8 cellular contexts compared by ENCODE assay signal in genomic region chr17:50199651-50200446, GRCh38. TPM values are rescaled to one million over a fixed set of nuclear protein-coding genes. Genes with fewer than 3 reads are reported as not detected.
DNase-seq lines count a peak whose midpoint lies in the region; ATAC-seq and TF ChIP-seq lines count a peak whose summit lies in the region.

No MANE protein-coding gene starts in this region.

- H3K27me3 Mint-ChIP-seq in naive B cell, result peaks cover 28 to 56% (median 50%) of the 10 kb centered on the region in 3 donors
- H3K27me3 Mint-ChIP-seq in stimulated activated naive B cell treated with anti-CD40 and anti-IgM and Interleukin-4, amounts not matched to agents 10 μg/mL and 1 μg/mL and 100 μg/mL, for 72 hours, result peaks cover 44% of the 10 kb centered on the region in 2 donors

- TF ChIP-seq CTCF in GM10248 (IDR thresholded peaks at IDR 0.05; ENCODE audit: control extremely low read depth, extremely low read depth, low read depth, missing control alignments), result no peak
- TF ChIP-seq CTCF in esophagus muscularis mucosa (IDR thresholded peaks at IDR 0.05), result no peak

- no peaks in the 10 kb centered on the region for H3K9me3 Mint-ChIP-seq in naive B cell
- H3K9me3 Mint-ChIP-seq in stimulated activated naive B cell treated with anti-CD40 and anti-IgM and Interleukin-4, amounts not matched to agents 10 μg/mL and 1 μg/mL and 100 μg/mL, for 72 hours, result no peaks in the 10 kb centered on the region

- H3K4me3 ChIP-seq in esophagus muscularis mucosa, result peak overlapping the region; percentile 51 to 69 (median 58)

- intact Hi-C loops in esophagus muscularis mucosa (cut with DNase I), result loop anchor here (1.0 kb wide), 2 partner anchors 73 to 97 kb away; no protein-coding TSS in a partner anchor

- H3K36me3 Mint-ChIP-seq in naive B cell, result no peaks in the 10 kb centered on the region
- peaks cover 0 to 1% of the 10 kb centered on the region in 2 donors for H3K36me3 Mint-ChIP-seq in stimulated activated naive B cell treated with anti-CD40 and anti-IgM and Interleukin-4, amounts not matched to agents 10 μg/mL and 1 μg/mL and 100 μg/mL, for 72 hours

- peak overlapping the region; percentile 86 to 97 (median 94) for H3K27ac Mint-ChIP-seq in naive B cell
- H3K27ac Mint-ChIP-seq in stimulated activated naive B cell treated with anti-CD40 and anti-IgM and Interleukin-4, amounts not matched to agents 10 μg/mL and 1 μg/mL and 100 μg/mL, for 72 hours, result no peak overlapping the region

- H3K27ac ChIP-seq in esophagus muscularis mucosa (replicated peaks in 1 of 4), result peak overlapping the region; percentile 88 to 94 (median 92)

- ATAC-seq in HG03460 (IDR thresholded peaks at IDR 0.05; ENCODE audit: unreplicated experiment), result peak; percentile 18
- peak; percentile 78 to 85 for ATAC-seq in naive B cell (ENCODE audit: low read depth in 2 of 2)
- ATAC-seq in stimulated activated naive B cell treated with anti-CD40 and anti-IgM and Interleukin-4, amounts not matched to agents 10 μg/mL and 1 μg/mL and 100 μg/mL, for 72 hours (replicated peaks), result peak; percentile 63 to 70
- ATAC-seq in HG02623 (IDR thresholded peaks at IDR 0.05; ENCODE audit: unreplicated experiment), result no peak

- H3K27me3 ChIP-seq in esophagus muscularis mucosa, result peaks cover 0 to 15% (median 3%) of the 10 kb centered on the region in 4 donors

- peak overlapping the region; percentile 74 to 91 (median 83) for H3K4me3 Mint-ChIP-seq in naive B cell
- H3K4me3 Mint-ChIP-seq in stimulated activated naive B cell treated with anti-CD40 and anti-IgM and Interleukin-4, amounts not matched to agents 10 μg/mL and 1 μg/mL and 100 μg/mL, for 72 hours, result peak overlapping the region; percentile 71 to 82

- 7% methylated on average over 32 of the region's 50 CpGs for whole genome bisulfite sequencing in esophagus muscularis mucosa

- DNase-seq in GM10248 (ENCODE audit: extremely low spot score) (peak; percentile 84), NOMO-1 treated with dmso at 0.1 percent for 144 hours (lab: John Stamatoyannopoulos, UW; ENCODE audit: unreplicated experiment) (peak; percentile 76), activated T-cell treated with anti-CD3 and anti-CD28 coated beads for 48 hours (ENCODE audit: low read depth) (peak; percentile 54), esophagus muscularis mucosa (ENCODE audit: extremely low spot score) (peak; percentile 99), naive B cell (peak; percentile 76)
- peak; percentile 30 for DNase-seq in stimulated activated naive B cell treated with anti-CD40 and anti-IgM and Interleukin-4, amounts not matched to agents 10 μg/mL and 1 μg/mL and 100 μg/mL, for 72 hours

- H3K9me3 ChIP-seq in esophagus muscularis mucosa, result no peaks in the 10 kb centered on the region

- POLR2A ChIA-PET in GM10248 (lab: Yijun Ruan, JAX), result interaction anchor here (0.7 kb wide), 2 partner anchors 92 to 109 kb away, joined by 3 to 6 read pairs; no protein-coding TSS in a partner anchor

- TF ChIP-seq EP300 in esophagus muscularis mucosa (IDR thresholded peaks at IDR 0.05), result peak; percentile 22

- peaks cover 11 to 35% (median 33%) of the 10 kb centered on the region in 4 donors for H3K36me3 ChIP-seq in esophagus muscularis mucosa

- peaks cover 19 to 22% (median 19%) of the 10 kb centered on the region in 3 donors for H3K4me1 Mint-ChIP-seq in naive B cell
- H3K4me1 Mint-ChIP-seq in stimulated activated naive B cell treated with anti-CD40 and anti-IgM and Interleukin-4, amounts not matched to agents 10 μg/mL and 1 μg/mL and 100 μg/mL, for 72 hours, result peaks cover 30 to 47% of the 10 kb centered on the region in 2 donors

- peaks cover 26 to 98% (median 73%) of the 10 kb centered on the region in 4 donors for H3K4me1 ChIP-seq in esophagus muscularis mucosa

- no peak for TF ChIP-seq POLR2A in esophagus muscularis mucosa (IDR thresholded peaks at IDR 0.05; ENCODE audit: low read depth)

- CTCF ChIA-PET in GM10248 (lab: Yijun Ruan, JAX), result interaction anchor here (0.6 to 8.2 kb wide), 61 partner anchors 9 to 301 kb away, joined by 3 to 324 read pairs (median 5); partner anchors contain the start of genes LRRC59, RSAD1, SGCA and TMEM92

RNA-seq across cellular contexts. Expression of gene COL1A1, which starts 1.6 kb away (rescaled TPM):
- total RNA-seq in esophagus muscularis mucosa, result 100 to 1,000 TPM in 1 of 4 donors, 10 to 100 TPM in 3; 20.7 to 123 (median 41.5) TPM
- under 1 TPM in 2 of 6 donors, not detected in 4; 0.23 to 0.80 TPM for polyA plus RNA-seq in naive B cell (ENCODE audit: low read depth in 6 of 6)

RNA-seq across cellular contexts. Expression of gene SGCA, which starts 34.0 kb away (rescaled TPM):
- 100 to 1,000 TPM in 1 of 4 donors, 10 to 100 TPM in 3; 72.7 to 145 (median 82.8) TPM for total RNA-seq in esophagus muscularis mucosa
- 10 to 100 TPM in 1 of 6 donors, 1 to 10 TPM in 5; 2.0 to 16.6 (median 3.5) TPM for polyA plus RNA-seq in naive B cell (ENCODE audit: low read depth in 6 of 6)

RNA-seq across cellular contexts. Expression of gene PPP1R9B, which starts 49.4 kb away (rescaled TPM):
- 10 to 100 TPM; 20.2 to 46.3 (median 37.5) TPM for total RNA-seq in esophagus muscularis mucosa
- 1 to 10 TPM in 5 of 6 donors, under 1 TPM in 1; 0.55 to 3.5 (median 2.3) TPM for polyA plus RNA-seq in naive B cell (ENCODE audit: low read depth in 6 of 6)

Comparison
In these comparisons a context has a peak if more than half of its experiments do, and no peak if none do; other contexts are left out.
1. DNase-seq: peak in every context shown above with its lines; median percentile 99 in esophagus muscularis mucosa; 84 in GM10248; 76 in NOMO-1 treated with dmso at 0.1 percent for 144 hours; 76 in naive B cell; 54 in activated T-cell treated with anti-CD3 and anti-CD28 coated beads for 48 hours; 30 in stimulated activated naive B cell treated with anti-CD40 and anti-IgM and Interleukin-4, amounts not matched to agents 10 μg/mL and 1 μg/mL and 100 μg/mL, for 72 hours.